ENCODE assay signal across 13 cellular contexts in the genomic region with DNA sequence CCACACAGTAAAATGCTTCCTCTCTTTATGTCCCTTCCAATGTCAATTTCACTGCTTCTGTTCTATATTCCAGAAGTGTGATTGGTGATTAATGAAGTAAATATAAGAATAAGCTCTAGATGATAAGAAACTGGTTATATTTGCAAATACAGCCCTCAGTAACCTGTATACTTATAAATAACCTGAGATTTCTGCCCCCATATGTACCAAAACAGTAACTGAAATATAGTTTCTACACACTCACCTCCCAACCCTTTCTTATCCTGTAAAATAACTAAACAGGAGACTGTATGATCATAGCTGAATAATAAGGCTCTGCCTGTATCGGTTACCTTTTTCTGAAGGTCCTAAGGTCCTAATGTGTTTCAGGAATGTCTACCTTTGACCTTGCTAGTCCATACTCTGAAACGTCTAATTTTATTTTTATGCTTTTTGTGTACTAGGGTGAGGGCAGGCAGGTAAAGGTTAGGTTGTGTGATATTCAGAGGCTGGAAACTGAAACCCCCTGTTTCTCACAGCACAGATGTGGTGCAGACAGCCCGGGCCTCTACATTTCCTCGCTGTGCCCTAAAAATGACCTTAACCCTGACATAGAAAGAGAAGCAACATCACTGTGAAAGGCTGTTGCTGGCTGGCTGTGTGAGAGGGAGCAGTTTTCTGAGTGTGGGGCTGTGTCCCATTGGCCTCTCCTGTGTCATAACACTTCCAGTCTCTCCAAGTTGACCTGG.
DNase-seq lines count a peak whose midpoint lies in the region; ATAC-seq and TF ChIP-seq lines count a peak whose summit lies in the region.
"Had no signal": no experiment of that assay in that cellular context is flagged by ENCODE, and none has a peak within 500 bp of the region (broad histone marks: within the 10 kb centered on the region; RNA-seq: fewer than 3 reads in every experiment).

No MANE protein-coding gene starts in this region.

- H3K4me2 ChIP-seq in GM23338 = no peak overlapping the region

- in situ Hi-C loops in gastrocnemius medialis (cut with MboI; ENCODE audit: low sequenced_read_pairs in 4 of 4) = no loop called here

- H3F3A ChIP-seq in GM23338 (replicated peaks; ENCODE audit: low read depth) = no peaks in the 10 kb centered on the region

- no peaks in the 10 kb centered on the region for H4K20me1 ChIP-seq in GM23338 (replicated peaks; ENCODE audit: insufficient read depth)

- no peaks in the 10 kb centered on the region for H3K9me3 Mint-ChIP-seq in GM23338
- H3K9me3 Mint-ChIP-seq: naive thymus-derived CD8-positive, alpha-beta T cell had no signal

- no peaks in the 10 kb centered on the region for H3K79me2 ChIP-seq in GM23338 (replicated peaks; ENCODE audit: insufficient read depth)

- TF ChIP-seq CTCF in gastrocnemius medialis (IDR thresholded peaks at IDR 0.05 in 4 of 5, conservative IDR thresholded peaks at IDR 0.05 in 1 of 5) (no peak), GM23338 (conservative IDR thresholded peaks at IDR 0.05; ENCODE audit: low read depth in 2 of 2) (no peak)

- H2AFZ ChIP-seq in GM23338 = no peak overlapping the region

- no peaks in the 10 kb centered on the region for H3K9me2 ChIP-seq in GM23338 (ENCODE audit: insufficient read depth)

- intact Hi-C loops in gastrocnemius medialis (cut with DNase I; ENCODE audit: low total_unique reads) = loop anchor here (5.0 kb wide), 2 partner anchors 404 to 549 kb away; partner anchors contain the start of gene RNF146

- H3K36me3 ChIP-seq in gastrocnemius medialis (no peaks in the 10 kb centered on the region), GM23338 (ENCODE audit: insufficient read depth) (no peaks in the 10 kb centered on the region)

- H3K27ac Mint-ChIP-seq in GM23338 = no peak overlapping the region
- H3K27ac Mint-ChIP-seq: naive thymus-derived CD8-positive, alpha-beta T cell had no signal

- H3K4me3 ChIP-seq in gastrocnemius medialis = no peak overlapping the region
- H3K4me3 ChIP-seq in GM23338 = no peak overlapping the region
- H3K4me3 ChIP-seq: skin epidermis had no signal

- TF ChIP-seq POLR2A in gastrocnemius medialis (IDR thresholded peaks at IDR 0.05) = no peak

- peaks cover 31% of the 10 kb centered on the region for H3K4me1 Mint-ChIP-seq in GM23338
- H3K4me1 Mint-ChIP-seq: naive thymus-derived CD8-positive, alpha-beta T cell had no signal

- H3K4me1 ChIP-seq in gastrocnemius medialis (peaks cover 19 to 21% of the 10 kb centered on the region in 2 donors), GM23338 (ENCODE audit: insufficient read depth) (peaks cover 23% of the 10 kb centered on the region)

- peak; percentile 97 for ATAC-seq in GM19035 (IDR thresholded peaks at IDR 0.05; ENCODE audit: unreplicated experiment)
- ATAC-seq in GM21737 (IDR thresholded peaks at IDR 0.05; ENCODE audit: unreplicated experiment) = peak; percentile 84
- peak; percentile 85 for ATAC-seq in HG03159 (IDR thresholded peaks at IDR 0.05; ENCODE audit: unreplicated experiment)
- ATAC-seq in gastrocnemius medialis = no peak
- ATAC-seq in GM23338 = no peak
- ATAC-seq: esophagus mucosa; naive thymus-derived CD8-positive, alpha-beta T cell; SK-N-SH treated with all-trans-retinoic acid at 6 μM for 48 hours had no signal

- H3K4me3 Mint-ChIP-seq in GM23338 = no peak overlapping the region
- H3K4me3 Mint-ChIP-seq: naive thymus-derived CD8-positive, alpha-beta T cell had no signal

- no peaks in the 10 kb centered on the region for H3K9me3 ChIP-seq in gastrocnemius medialis

- no peaks in the 10 kb centered on the region for H3K27me3 Mint-ChIP-seq in GM23338 (ENCODE audit: insufficient read depth, low read depth, poor library complexity)
- H3K27me3 Mint-ChIP-seq: naive thymus-derived CD8-positive, alpha-beta T cell had no signal

- H3K27me3 ChIP-seq in gastrocnemius medialis (no peaks in the 10 kb centered on the region), GM23338 (ENCODE audit: insufficient read depth) (no peaks in the 10 kb centered on the region)

- H3K27ac ChIP-seq in gastrocnemius medialis (peak overlapping the region in 3 of 4 donors; percentile 4 to 79 (median 79)), GM23338 (ENCODE audit: low read depth) (no peak overlapping the region)
- H3K27ac ChIP-seq: skin epidermis had no signal

- DNase-seq in gastrocnemius medialis (no peak), GM23338 (ENCODE audit: low spot score) (no peak), NCI-H1694 (lab: John Stamatoyannopoulos, UW) (no peak), GF-D8 (lab: John Stamatoyannopoulos, UW) (no peak)
- DNase-seq: activated CD4-positive, alpha-beta T cell treated with anti-CD3 and anti-CD28 coated beads for 4 hours; naive thymus-derived CD8-positive, alpha-beta T cell; NCI-H1436 had no signal

- no peaks in the 10 kb centered on the region for H3K36me3 Mint-ChIP-seq in GM23338 (ENCODE audit: low read depth)
- H3K36me3 Mint-ChIP-seq: naive thymus-derived CD8-positive, alpha-beta T cell had no signal

TF ChIP-seq in GM23338, 12 proteins besides CTCF, POLR2A, EP300 and RAD21:
- no peak for TF ChIP-seq ZNF331 (CRISPR knock-in tag; IDR thresholded peaks at IDR 0.05; ENCODE audit: low read depth)
- TF ChIP-seq POLR2AphosphoS5 (IDR thresholded peaks at IDR 0.05; ENCODE audit: low read depth) = no peak
TF ChIP-seq in GM23338: peak in this region for 0.

Comparison
In these comparisons a context has a peak if more than half of its experiments do, and no peak if none do; other contexts are left out.
1. ATAC-seq: peak in GM19035 (single experiment), GM21737 (single experiment) and HG03159 (single experiment); none in gastrocnemius medialis (0 of 2) and GM23338 (single experiment).